In the genomic region with DNA sequence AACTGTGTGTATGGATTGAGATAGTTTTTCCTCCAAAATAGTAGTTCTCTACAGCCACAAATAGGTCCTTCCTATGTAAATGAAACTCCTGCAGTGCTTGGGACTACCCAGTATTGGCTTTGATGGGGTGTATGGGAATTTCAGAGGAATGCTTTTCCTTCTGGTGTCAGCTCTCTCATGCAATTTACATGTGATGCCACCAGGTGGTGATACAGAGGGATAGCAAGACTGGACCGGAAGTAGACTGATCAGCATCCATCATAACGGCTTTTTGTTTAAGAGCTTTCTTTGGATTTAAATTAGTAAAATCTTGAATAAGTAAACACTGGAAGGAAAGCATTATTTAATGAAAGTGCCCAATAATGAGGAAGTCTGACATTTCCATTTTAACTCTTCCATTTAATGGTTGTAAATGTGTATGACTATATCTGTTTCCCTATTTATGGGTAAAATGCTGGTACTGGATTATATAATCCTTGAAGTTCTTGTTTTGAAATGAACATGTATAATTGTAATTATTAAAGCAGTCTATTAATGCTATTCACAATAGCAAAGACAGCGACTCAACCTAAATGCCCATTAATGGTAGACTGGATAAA, we compare ENCODE assay signal across 9 cellular contexts. TPM values are rescaled to one million over a fixed set of nuclear protein-coding genes. Genes with fewer than 3 reads are reported as not detected.
A peak's percentile ranks its signal among the peaks of the same experiment; 100 is the strongest.
DNase-seq lines count a peak whose midpoint lies in the region; ATAC-seq, FAIRE-seq and TF ChIP-seq lines count a peak whose summit lies in the region.
"Had no signal": no experiment of that assay in that cellular context is flagged by ENCODE, and none has a peak within 500 bp of the region (broad histone marks: within the 10 kb centered on the region; RNA-seq: fewer than 3 reads in every experiment).

No MANE protein-coding gene starts in this region.

- peaks cover 0 to 2% of the 10 kb centered on the region in 2 experiments for H4K20me1 ChIP-seq in H1 (replicated peaks in 1 of 2; ENCODE audit: control insufficient read depth in 1 of 2, insufficient read depth in 2 of 2, low read length in 2 of 2)

- no peak overlapping the region for H4K91ac ChIP-seq in H1 (replicated peaks; ENCODE audit: insufficient read length, low read length)

- no peaks in the 10 kb centered on the region for H3K79me1 ChIP-seq in H1 (ENCODE audit: low read depth, low read length)

- H3K4me1 ChIP-seq in H1 (replicated peaks in 1 of 4; ENCODE audit: control insufficient read depth in 3 of 4, insufficient read depth in 4 of 4, low read length in 3 of 4) (no peaks in the 10 kb centered on the region), thyroid gland (no peaks in the 10 kb centered on the region)

- H3K4me2 ChIP-seq in H1 (ENCODE audit: insufficient read depth in 1 of 2, low read depth in 2 of 2, low read length in 2 of 2): no peak overlapping the region

- H3K27me3 ChIP-seq in H1 (replicated peaks in 1 of 4; ENCODE audit: control insufficient read depth in 3 of 4, extremely low read depth in 1 of 4, insufficient read depth in 3 of 4, low read length in 3 of 4) (peaks cover 10 to 22% (median 17%) of the 10 kb centered on the region in 4 experiments), thyroid gland (no peaks in the 10 kb centered on the region)

- no peak overlapping the region for H2BK120ac ChIP-seq in H1 (replicated peaks; ENCODE audit: low read depth, low read length)

- H2BK15ac ChIP-seq in H1 (ENCODE audit: low read length): no peak overlapping the region

- no peaks in the 10 kb centered on the region for H3K23me2 ChIP-seq in H1 (ENCODE audit: low read depth, low read length)

- no peak overlapping the region for H2BK20ac ChIP-seq in H1 (ENCODE audit: low read length)

- CTCF ChIA-PET in H1 (lab: Charles Lee; ENCODE audit: partially characterized antibody): interaction anchor here (0.6 to 8.8 kb wide), 27 partner anchors 11 to 399 kb away, joined by 3 to 79 read pairs (median 6); partner anchors contain the start of gene DYNC1I1

- WGBS in H1 (ENCODE audit: extremely low coverage in 1 of 2, insufficient coverage in 1 of 2, insufficient read length in 1 of 2, insufficient replicate concordance in 2 of 2, low coverage in 1 of 2, low lambda C conversion rate in 2 of 2, missing lambda C conversion rate in 1 of 2), 2 experiments: 80% methylated on average over 3 of the region's 3 CpGs; no CpG with 5 or more reads in 1 of the 2 experiments
- 74 to 84% methylated on average over 3 of the region's 3 CpGs for WGBS in thyroid gland, 2 donors

- FAIRE-seq in H1 (lab: Jason Lieb, UNC): peak; percentile 65
- FAIRE-seq in urothelium cell line (lab: Jason Lieb, UNC): peak; percentile 35
- FAIRE-seq: endometrium had no signal

- no peak overlapping the region for H3K18ac ChIP-seq in H1 (ENCODE audit: extremely low read depth, low read length)

- H4K5ac ChIP-seq in H1 (ENCODE audit: insufficient read length, low read depth, low read length): no peak overlapping the region

- TF ChIP-seq RAD21 in H1 (IDR thresholded peaks at IDR 0.05 in 1 of 2, conservative IDR thresholded peaks at IDR 0.05 in 1 of 2; ENCODE audit: low read depth in 2 of 2, low read length in 2 of 2): peak; percentile 59 to 70

- peak; percentile 64 for ATAC-seq in GM19372 (IDR thresholded peaks at IDR 0.05; ENCODE audit: low read depth, unreplicated experiment)

- H3K79me2 ChIP-seq in H1 (ENCODE audit: control insufficient read depth in 1 of 2, insufficient read depth in 2 of 2, low read length in 2 of 2): no peaks in the 10 kb centered on the region

- no peak overlapping the region for H3K56ac ChIP-seq in H1 (replicated peaks; ENCODE audit: insufficient read length, low read depth, low read length)

- DNase-seq in AG08395 (ENCODE audit: low spot score) (peak; percentile 7), NCI-H1694 (lab: John Stamatoyannopoulos, UW) (peak; percentile 24), H1 (ENCODE audit: low read depth in 1 of 2, low spot score in 2 of 2) (no peak), urothelium cell line (ENCODE audit: low spot score) (peak; percentile 44), cortex of kidney (lab: John Stamatoyannopoulos, UW) (no peak), thyroid gland (no peak), NCI-H2029 treated with DMSO at 0.1 percent for 48 hours (lab: John Stamatoyannopoulos, UW) (no peak)

- no peak overlapping the region for H3K4ac ChIP-seq in H1 (replicated peaks; ENCODE audit: insufficient read length, low read depth, low read length)

- no peak overlapping the region for H3K9ac ChIP-seq in H1 (replicated peaks in 1 of 4; ENCODE audit: extremely low read depth in 1 of 4, low read depth in 3 of 4, low read length in 3 of 4)

- TF ChIP-seq POLR2A in H1 (IDR thresholded peaks at IDR 0.05; ENCODE audit: control extremely low read depth in 1 of 2, low read depth in 2 of 2, low read length in 2 of 2) (no peak), thyroid gland (IDR thresholded peaks at IDR 0.05) (no peak)

- POLR2A ChIA-PET in H1 (lab: Charles Lee; ENCODE audit: partially characterized antibody): interaction anchor here (0.5 kb wide), 1 partner anchor 833 kb away, joined by 4 read pairs; no protein-coding TSS in a partner anchor

- H3K36me3 ChIP-seq in H1 (ENCODE audit: control insufficient read depth in 2 of 4, insufficient read depth in 4 of 4, low read length in 3 of 4): no peaks in the 10 kb centered on the region
- no peaks in the 10 kb centered on the region for H3K36me3 ChIP-seq in thyroid gland

- TF ChIP-seq CTCF in H1 (IDR thresholded peaks at IDR 0.05; ENCODE audit: control extremely low read depth in 1 of 3, insufficient read depth in 1 of 3, low read depth in 1 of 3, low read length in 3 of 3): peak in 2 of 3 experiments; percentile 66 to 76; a peak in 3 of 4 replicates
- peak in 3 of 6 experiments; percentile 12 to 40 (median 23) for TF ChIP-seq CTCF in thyroid gland (IDR thresholded peaks at IDR 0.05)

- H2AFZ ChIP-seq in H1 (ENCODE audit: low read length): no peak overlapping the region

- no peak overlapping the region for H2BK12ac ChIP-seq in H1 (ENCODE audit: low read depth, low read length)

- no peak overlapping the region for H3K23ac ChIP-seq in H1 (ENCODE audit: insufficient read length)

- no peak for TF ChIP-seq EP300 in H1 (IDR thresholded peaks at IDR 0.05; ENCODE audit: borderline replicate concordance in 1 of 2, low read depth in 2 of 2, low read length in 2 of 2)

- H3K9me3 ChIP-seq in H1 (ENCODE audit: insufficient read depth in 2 of 2, low read depth in 1 of 2, low read length in 1 of 2) (no peaks in the 10 kb centered on the region), thyroid gland (no peaks in the 10 kb centered on the region)

- H3K14ac ChIP-seq in H1 (ENCODE audit: insufficient read length): no peak overlapping the region

- no peak overlapping the region for H4K8ac ChIP-seq in H1 (ENCODE audit: extremely low read depth, insufficient read depth, low read length)

- intact Hi-C loops in thyroid gland (cut with DNase I): no loop called here

- H3K27ac ChIP-seq in H1 (ENCODE audit: low read depth, low read length) (no peak overlapping the region), thyroid gland (no peak overlapping the region)

- no peak overlapping the region for H2AK5ac ChIP-seq in H1 (ENCODE audit: low read depth, low read length)

- no peak overlapping the region for H3K4me3 ChIP-seq in H1 (ENCODE audit: extremely low read depth in 1 of 4, insufficient read depth in 2 of 4, low read depth in 3 of 4, low read length in 4 of 4)
- no peak overlapping the region for H3K4me3 ChIP-seq in thyroid gland (replicated peaks in 1 of 3)

- H2BK5ac ChIP-seq in H1 (ENCODE audit: low read depth, low read length): no peak overlapping the region

TF ChIP-seq in H1, 55 proteins besides CTCF, POLR2A, EP300 and RAD21:
- TF ChIP-seq YY1 (IDR thresholded peaks at IDR 0.05; ENCODE audit: low read depth, low read length) (0 out of 2 replicates have a peak, but pooled peaks have one; percentile 20), RXRA (IDR thresholded peaks at IDR 0.05; ENCODE audit: insufficient read depth, low read depth, low read length) (no peak)

RNA-seq across cellular contexts. Expression of gene DYNC1I1, which starts 22.7 kb away (rescaled TPM):
- 0.58 and 1.2 TPM in 2 replicates for total RNA-seq in H1 (2021; fragmentation: NEBNext Ultra II Directional; extraction: Animal tissue kit (Norgen Biotek cat#: 25700))
- polyA plus RNA-seq in H1 (2011; rRNA removed): 0.45 and 0.67 TPM in 2 replicates
- 0.92 TPM for polyA plus RNA-seq in H1 (2011; cell fraction: cytosol; rRNA removed)
- polyA plus RNA-seq in H1 (2011; cell fraction: nucleus; rRNA removed): 1.3 TPM
- polyA plus RNA-seq in H1 (2012, experiment 1 of 2): 0.60 to 0.89 TPM (median 0.71 TPM) in 4 replicates
- polyA plus RNA-seq in H1 (2012, experiment 2 of 2): 0.08 TPM
- polyA plus RNA-seq in H1 (2013, experiment 1 of 2): 0.81 TPM
- 0.66 TPM for polyA plus RNA-seq in H1 (2013, experiment 2 of 2)
- polyA minus RNA-seq in H1 (2011; rRNA and poly(A)+ RNA removed): 1.8 and 3.1 TPM in 2 replicates
- polyA minus RNA-seq in H1 (2011; cell fraction: cytosol; rRNA and poly(A)+ RNA removed): not detected
- 5.4 TPM for polyA minus RNA-seq in H1 (2011; cell fraction: nucleus; rRNA and poly(A)+ RNA removed)
- total RNA-seq in thyroid gland: 10 to 100 TPM in 2 of 4 donors, 1 to 10 TPM in 2; 6.6 to 12.8 (median 10.5) TPM

Comparison
In these comparisons a context has a peak if more than half of its experiments do, and no peak if none do; other contexts are left out.
1. DNase-seq: peak in AG08395 (single experiment), NCI-H1694 (single experiment) and urothelium cell line (single experiment); none in H1 (0 of 2), cortex of kidney (single experiment), thyroid gland (0 of 2) and NCI-H2029 treated with DMSO at 0.1 percent for 48 hours (single experiment).